Comparison of ENCODE assay signal across 20 cellular contexts in the genomic region with DNA sequence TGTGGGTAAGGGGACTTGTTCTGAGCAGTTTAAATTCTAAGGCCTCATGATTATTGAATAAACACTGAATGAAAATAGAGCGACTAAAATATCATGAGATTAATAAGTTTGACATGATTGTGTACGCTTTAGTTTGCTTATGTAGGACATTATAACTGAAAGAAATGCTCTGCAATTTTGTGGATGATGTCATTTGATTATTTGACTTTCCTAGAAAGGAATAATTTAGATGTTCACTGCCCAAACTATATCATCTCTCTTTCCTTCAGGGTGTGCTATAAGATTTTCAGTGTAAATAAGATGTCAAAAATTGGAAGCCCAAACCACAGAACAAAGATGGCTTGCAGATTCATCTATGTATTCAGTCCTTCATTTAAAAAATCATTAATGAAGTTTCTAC.
"Had no signal": no experiment of that assay in that cellular context is flagged by ENCODE, and none has a peak within 500 bp of the region (broad histone marks: within the 10 kb centered on the region; RNA-seq: fewer than 3 reads in every experiment).

No MANE protein-coding gene starts in this region.

- DNase-seq: activated CD4-positive, alpha-beta memory T cell treated with anti-CD3 and anti-CD28 coated beads, Interleukin-2, amount 10 ng/mL, durations not matched to agents 7 days and 5 days; activated CD4-positive, alpha-beta T cell treated with anti-CD3 and anti-CD28 coated beads for 4 hours; activated effector memory CD4-positive, alpha-beta T cell treated with anti-CD3 and anti-CD28 coated beads, Interleukin-2, amount 50 U/mL, for 16 hours; activated naive CD8-positive, alpha-beta T cell treated with anti-CD3 and anti-CD28 coated beads, Interleukin-2, amount 10 ng/mL, durations not matched to agents 7 days and 5 days; activated T-cell treated with anti-CD3 and anti-CD28 coated beads, Interleukin-2, amount 50 U/mL, for 4 hours; aorta; effector memory CD8-positive, alpha-beta T cell; heart right ventricle; left colon; natural killer cell; stimulated activated CD4-positive, alpha-beta T cell treated with anti-CD3 and anti-CD28 coated beads, Interleukin-2, amount 100 ng/mL, for 48 hours; tibial artery had no signal

- H3K9me3 ChIP-seq: gastroesophageal sphincter, heart right ventricle, neutrophil, tibial artery, vagina had no signal

- H3K27ac ChIP-seq: gastroesophageal sphincter, heart right ventricle, neutrophil, tibial artery, vagina had no signal

- H3K4me1 Mint-ChIP-seq: natural killer cell had no signal

- H3K27me3 ChIP-seq: gastroesophageal sphincter, tibial artery, vagina had no signal

- ATAC-seq: activated T-cell treated with anti-CD3 and anti-CD28 coated beads, Interleukin-2, amount 50 U/mL, for 4 hours; effector memory CD8-positive, alpha-beta T cell; gastroesophageal sphincter; heart right ventricle; left colon; natural killer cell; stimulated activated memory B cell treated with anti-CD40 and anti-IgM and Interleukin-4, amounts not matched to agents 10 μg/mL and 1 μg/mL and 100 μg/mL, for 72 hours had no signal

- H3K4me1 ChIP-seq: tibial artery had no signal

- H3K36me3 ChIP-seq: gastroesophageal sphincter, heart right ventricle, neutrophil, tibial artery, vagina had no signal

- H3K36me3 Mint-ChIP-seq: activated naive CD8-positive, alpha-beta T cell treated with anti-CD3 and anti-CD28 coated beads, Interleukin-2, amount 10 ng/mL, durations not matched to agents 7 days and 5 days; natural killer cell; stimulated activated memory B cell treated with anti-CD40 and anti-IgM and Interleukin-4, amounts not matched to agents 10 μg/mL and 1 μg/mL and 100 μg/mL, for 72 hours had no signal

- H3K4me3 ChIP-seq: gastroesophageal sphincter, heart right ventricle, lung, tibial artery, vagina had no signal

- H3K27me3 Mint-ChIP-seq: activated naive CD8-positive, alpha-beta T cell treated with anti-CD3 and anti-CD28 coated beads, Interleukin-2, amount 10 ng/mL, durations not matched to agents 7 days and 5 days; stimulated activated memory B cell treated with anti-CD40 and anti-IgM and Interleukin-4, amounts not matched to agents 10 μg/mL and 1 μg/mL and 100 μg/mL, for 72 hours had no signal

- H3K4me3 Mint-ChIP-seq: activated CD4-positive, alpha-beta memory T cell treated with anti-CD3 and anti-CD28 coated beads, Interleukin-2, amount 10 ng/mL, durations not matched to agents 7 days and 5 days; activated naive CD8-positive, alpha-beta T cell treated with anti-CD3 and anti-CD28 coated beads, Interleukin-2, amount 10 ng/mL, durations not matched to agents 7 days and 5 days; activated T-cell treated with anti-CD3 and anti-CD28 coated beads, Interleukin-2, amount 50 U/mL, for 4 hours; dendritic cell treated with granulocyte-macrophage colony-stimulating factor and Interleukin-4, amounts not matched to agents 40 ng/mL and 50 ng/mL, for 4 days; effector memory CD8-positive, alpha-beta T cell; natural killer cell; stimulated activated memory B cell treated with anti-CD40 and anti-IgM and Interleukin-4, amounts not matched to agents 10 μg/mL and 1 μg/mL and 100 μg/mL, for 72 hours; T-helper 1 cell treated with Interleukin-12 subunit alpha and Interleukin-12 subunit beta and Interleukin-4 antibody, amounts not matched to agents 30 μg/mL and 1 μg/mL, for 36 hours had no signal

- H3K27ac Mint-ChIP-seq: activated CD4-positive, alpha-beta memory T cell treated with anti-CD3 and anti-CD28 coated beads, Interleukin-2, amount 10 ng/mL, durations not matched to agents 7 days and 5 days; activated naive CD8-positive, alpha-beta T cell treated with anti-CD3 and anti-CD28 coated beads, Interleukin-2, amount 10 ng/mL, durations not matched to agents 7 days and 5 days; dendritic cell treated with granulocyte-macrophage colony-stimulating factor and Interleukin-4, amounts not matched to agents 40 ng/mL and 50 ng/mL, for 4 days; effector memory CD8-positive, alpha-beta T cell; natural killer cell; stimulated activated memory B cell treated with anti-CD40 and anti-IgM and Interleukin-4, amounts not matched to agents 10 μg/mL and 1 μg/mL and 100 μg/mL, for 72 hours; T-helper 1 cell treated with Interleukin-12 subunit alpha and Interleukin-12 subunit beta and Interleukin-4 antibody, amounts not matched to agents 30 μg/mL and 1 μg/mL, for 36 hours had no signal

- FAIRE-seq: bronchial epithelial cell had no signal

- H3K9me3 Mint-ChIP-seq: activated CD4-positive, alpha-beta memory T cell treated with anti-CD3 and anti-CD28 coated beads, Interleukin-2, amount 10 ng/mL, durations not matched to agents 7 days and 5 days; activated naive CD8-positive, alpha-beta T cell treated with anti-CD3 and anti-CD28 coated beads, Interleukin-2, amount 10 ng/mL, durations not matched to agents 7 days and 5 days; activated T-cell treated with anti-CD3 and anti-CD28 coated beads, Interleukin-2, amount 50 U/mL, for 4 hours; dendritic cell treated with granulocyte-macrophage colony-stimulating factor and Interleukin-4, amounts not matched to agents 40 ng/mL and 50 ng/mL, for 4 days; effector memory CD8-positive, alpha-beta T cell; natural killer cell; stimulated activated memory B cell treated with anti-CD40 and anti-IgM and Interleukin-4, amounts not matched to agents 10 μg/mL and 1 μg/mL and 100 μg/mL, for 72 hours; T-helper 1 cell treated with Interleukin-12 subunit alpha and Interleukin-12 subunit beta and Interleukin-4 antibody, amounts not matched to agents 30 μg/mL and 1 μg/mL, for 36 hours had no signal
